In the genomic region with DNA sequence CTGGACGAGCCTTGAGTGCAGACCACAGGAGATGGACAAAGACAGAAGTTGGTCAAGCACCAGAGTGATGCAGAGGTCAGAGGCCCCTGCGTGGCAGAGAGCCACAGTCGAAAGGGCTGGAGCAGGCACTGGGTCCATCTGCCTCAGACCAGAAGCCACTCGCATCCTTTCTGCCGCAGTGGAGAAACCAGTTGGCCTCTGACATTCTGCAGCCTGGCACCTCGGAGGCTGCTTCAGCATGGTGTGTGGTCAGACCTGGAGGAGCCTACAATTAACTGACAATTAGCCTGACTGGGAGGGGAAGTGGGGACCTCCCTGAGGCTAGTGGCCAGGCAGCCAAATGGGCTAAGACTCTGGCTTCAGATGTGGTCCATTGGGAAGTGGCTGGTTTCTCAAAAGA, we compare ENCODE assay signal across 13 cellular contexts.
DNase-seq lines count a peak whose midpoint lies in the region; FAIRE-seq and TF ChIP-seq lines count a peak whose summit lies in the region.
"Had no signal": no experiment of that assay in that cellular context is flagged by ENCODE, and none has a peak within 500 bp of the region (broad histone marks: within the 10 kb centered on the region; RNA-seq: fewer than 3 reads in every experiment).

No MANE protein-coding gene starts in this region.

- no peak overlapping the region for H2BK12ac ChIP-seq in trophoblast cell (ENCODE audit: low read length)

- H3K14ac ChIP-seq in trophoblast cell (ENCODE audit: low read length), result no peak overlapping the region

- no peak overlapping the region for H2BK120ac ChIP-seq in trophoblast cell (ENCODE audit: insufficient read depth, low read length, poor library complexity)

- WGBS in trophoblast cell (ENCODE audit: extremely low coverage, insufficient coverage, insufficient read length), result no CpG with 5 or more reads among the region's 6 CpGs

- H3K23ac ChIP-seq in trophoblast cell (ENCODE audit: low read length), result no peak overlapping the region

- peak overlapping the region; percentile 15 for H3K9ac ChIP-seq in trophoblast cell (ENCODE audit: low read length)

- no peaks in the 10 kb centered on the region for H3K36me3 ChIP-seq in bronchial epithelial cell (ENCODE audit: control insufficient read depth, insufficient read depth, low read length)
- H3K36me3 ChIP-seq in trophoblast cell (ENCODE audit: control insufficient read depth in 1 of 2, insufficient read depth in 2 of 2, low read length in 2 of 2), result no peaks in the 10 kb centered on the region
- no peaks in the 10 kb centered on the region for H3K36me3 ChIP-seq in brain microvascular endothelial cell (replicated peaks)
- H3K36me3 ChIP-seq: SJSA1 had no signal

- no peak overlapping the region for H2BK5ac ChIP-seq in trophoblast cell (ENCODE audit: low read depth, low read length, poor library complexity)

- H2AFZ ChIP-seq in trophoblast cell (ENCODE audit: insufficient read depth, low read length, poor library complexity), result no peak overlapping the region

- no peaks in the 10 kb centered on the region for H3K4me1 ChIP-seq in trophoblast cell (ENCODE audit: control insufficient read depth in 1 of 2, insufficient read depth in 2 of 2, low read length in 2 of 2)

- H3K9me3 ChIP-seq in trophoblast cell (ENCODE audit: insufficient read depth, low read depth, low read length), result no peaks in the 10 kb centered on the region
- H3K9me3 ChIP-seq: SJSA1 had no signal

- no peak overlapping the region for H2AK5ac ChIP-seq in trophoblast cell (ENCODE audit: low read length)

- H4K8ac ChIP-seq in trophoblast cell (ENCODE audit: low read depth, low read length), result no peak overlapping the region

- no peak overlapping the region for H3K4me2 ChIP-seq in trophoblast cell (ENCODE audit: low read length)

- in situ Hi-C loops in brain microvascular endothelial cell (cut with HindIII; ENCODE audit: low pct_ligation_motif_present, low sequenced_read_pairs), result no loop called here

- peak; percentile 18 for FAIRE-seq in bronchial epithelial cell (lab: Jason Lieb, UNC)

- H4K91ac ChIP-seq in trophoblast cell (ENCODE audit: low read depth, low read length), result no peak overlapping the region

- TF ChIP-seq CTCF in bronchial epithelial cell (IDR thresholded peaks at IDR 0.05; ENCODE audit: insufficient read depth, low read length, severe bottlenecking) (no peak), brain microvascular endothelial cell (IDR thresholded peaks at IDR 0.05; ENCODE audit: low read depth, low read length, missing control alignments) (no peak)

- peak in 2 of 3 experiments; percentile 17 to 77 for DNase-seq in NCI-H1417 (lab: John Stamatoyannopoulos, UW)
- no peak for DNase-seq in NCI-H1417 treated with DMSO at 0.1 percent for 48 hours (lab: John Stamatoyannopoulos, UW)
- DNase-seq in M059J (ENCODE audit: low read depth), result peak; percentile 15
- DNase-seq in bronchial epithelial cell (ENCODE audit: low read depth), result no peak
- DNase-seq in trophoblast cell, result no peak
- no peak for DNase-seq in substantia nigra (lab: John Stamatoyannopoulos, UW)
- no peak for DNase-seq in brain microvascular endothelial cell
- DNase-seq: GF-D8, HCEC 1CT, NCI-H2029, NCI-H2171 treated with DMSO at 0.1 percent for 48 hours, NCI-H82 had no signal

- no peak overlapping the region for H3K18ac ChIP-seq in trophoblast cell (ENCODE audit: low read length)

- no peaks in the 10 kb centered on the region for H3K79me1 ChIP-seq in trophoblast cell (ENCODE audit: low read length)

- H3K27ac ChIP-seq in trophoblast cell (ENCODE audit: low read depth, low read length) (no peak overlapping the region), substantia nigra (ENCODE audit: low read depth, low read length, poor library complexity, severe bottlenecking) (no peak overlapping the region), brain microvascular endothelial cell (no peak overlapping the region)
- H3K27ac ChIP-seq: SJSA1 had no signal

- no peaks in the 10 kb centered on the region for H3K79me2 ChIP-seq in trophoblast cell (ENCODE audit: control insufficient read depth, insufficient read depth, low read length, poor library complexity)

- H4K12ac ChIP-seq in trophoblast cell (ENCODE audit: low read depth, low read length), result no peak overlapping the region

- no peaks in the 10 kb centered on the region for H3K27me3 ChIP-seq in bronchial epithelial cell (ENCODE audit: control insufficient read depth, insufficient read depth, low read length)
- H3K27me3 ChIP-seq in trophoblast cell (ENCODE audit: insufficient read depth, low read length), result no peaks in the 10 kb centered on the region
- H3K27me3 ChIP-seq in brain microvascular endothelial cell (replicated peaks), result no peaks in the 10 kb centered on the region

- H3K4me3 ChIP-seq in bronchial epithelial cell (ENCODE audit: low read depth, low read length), result no peak overlapping the region
- H3K4me3 ChIP-seq in trophoblast cell (ENCODE audit: low read depth, low read length), result no peak overlapping the region
- no peak overlapping the region for H3K4me3 ChIP-seq in brain microvascular endothelial cell (ENCODE audit: low read depth, low read length)
- H3K4me3 ChIP-seq: SJSA1 had no signal

- H3K4ac ChIP-seq in trophoblast cell (ENCODE audit: low read depth, low read length), result no peak overlapping the region

Comparison
In these comparisons a context has a peak if more than half of its experiments do, and no peak if none do; other contexts are left out.
1. DNase-seq: peak in NCI-H1417 (2 of 3) and M059J (single experiment); none in NCI-H1417 treated with DMSO at 0.1 percent for 48 hours (single experiment), bronchial epithelial cell (single experiment), trophoblast cell (0 of 2), substantia nigra (0 of 49) and brain microvascular endothelial cell (single experiment).